Comparison of ENCODE assay signal across 15 cellular contexts in genomic region chr3:64311424-64311920, GRCh38.
A peak's percentile ranks its signal among the peaks of the same experiment; 100 is the strongest.
DNase-seq lines count a peak whose midpoint lies in the region; ATAC-seq, FAIRE-seq and TF ChIP-seq lines count a peak whose summit lies in the region.
"Had no signal": no experiment of that assay in that cellular context is flagged by ENCODE, and none has a peak within 500 bp of the region (broad histone marks: within the 10 kb centered on the region; RNA-seq: fewer than 3 reads in every experiment).

No MANE protein-coding gene starts in this region.

- no peak overlapping the region for H3K4me3 ChIP-seq in A549
- H3K4me3 ChIP-seq in PC-3 (ENCODE audit: low read length), result no peak overlapping the region
- no peak overlapping the region for H3K4me3 ChIP-seq in mesenchymal stem cell (ENCODE audit: insufficient read depth in 1 of 2, low read depth in 1 of 2, low read length in 2 of 2)
- H3K4me3 ChIP-seq: ascending aorta had no signal

- TF ChIP-seq EP300 in A549 (IDR thresholded peaks at IDR 0.05), result no peak

- H3K14ac ChIP-seq in mesenchymal stem cell (ENCODE audit: low read length in 2 of 2), result no peak overlapping the region

- POLR2A ChIA-PET in A549 (lab: Yijun Ruan, JAX) (no interaction called here), PC-3 (lab: Charles Lee; ENCODE audit: unreplicated experiment) (no interaction called here)

- H3K36me3 Mint-ChIP-seq in chondrocyte (ENCODE audit: low read depth), result no peaks in the 10 kb centered on the region

- H3K9me3 ChIP-seq in A549, result no peaks in the 10 kb centered on the region
- H3K9me3 ChIP-seq in PC-3 (ENCODE audit: low read length), result no peaks in the 10 kb centered on the region
- H3K9me3 ChIP-seq in mesenchymal stem cell (ENCODE audit: control insufficient read depth, low read length), result no peaks in the 10 kb centered on the region
- H3K9me3 ChIP-seq: ascending aorta had no signal

- FAIRE-seq in A549 (lab: Jason Lieb, UNC), result no peak

- no peak for DNase-seq in A549 (ENCODE audit: low read depth in 1 of 2, low spot score in 1 of 2)
- peak; percentile 10 for DNase-seq in PC-3
- no peak for DNase-seq in chondrocyte (ENCODE audit: low spot score)
- no peak for DNase-seq in mesenchymal stem cell
- DNase-seq in COR-L47 (lab: John Stamatoyannopoulos, UW), result no peak
- no peak for DNase-seq in NCI-H1092 treated with DMSO at 0.1 percent for 48 hours (lab: John Stamatoyannopoulos, UW)
- DNase-seq: NCI-H1417 treated with DMSO at 0.1 percent for 48 hours, NCI-H510A, SW 1271, WERI-Rb-1 had no signal

- H2BK12ac ChIP-seq in mesenchymal stem cell (ENCODE audit: low read length in 2 of 2), result no peak overlapping the region

- no peaks in the 10 kb centered on the region for H3K9me3 Mint-ChIP-seq in chondrocyte (ENCODE audit: low read depth)

- H2AFZ ChIP-seq in PC-3 (ENCODE audit: low read length), result no peak overlapping the region
- no peak overlapping the region for H2AFZ ChIP-seq in mesenchymal stem cell (ENCODE audit: low read depth, low read length)

- H3K27ac Mint-ChIP-seq in chondrocyte (ENCODE audit: unreplicated experiment), result peak overlapping the region; percentile 82
- H3K27ac Mint-ChIP-seq: progenitor cell of endocrine pancreas had no signal

- TF ChIP-seq CTCF in A549 (IDR thresholded peaks at IDR 0.05) (no peak), PC-3 (conservative IDR thresholded peaks at IDR 0.05; ENCODE audit: low read depth, low read length) (no peak), chondrocyte (IDR thresholded peaks at IDR 0.05) (no peak)

- no peaks in the 10 kb centered on the region for H3K27me3 Mint-ChIP-seq in chondrocyte (ENCODE audit: low read depth)
- H3K27me3 Mint-ChIP-seq: progenitor cell of endocrine pancreas had no signal

- CTCF ChIA-PET in A549 (lab: Yijun Ruan, JAX), result no interaction called here
- CTCF ChIA-PET in PC-3 (lab: Charles Lee), result no interaction called here

- peaks cover 14% of the 10 kb centered on the region for H3K4me1 Mint-ChIP-seq in chondrocyte (ENCODE audit: low read depth)

- H4K20me1 ChIP-seq in PC-3 (ENCODE audit: low read length), result no peaks in the 10 kb centered on the region

- H3K18ac ChIP-seq in mesenchymal stem cell (ENCODE audit: low read depth in 1 of 2, low read length in 2 of 2), result no peak overlapping the region

- H3K27me3 ChIP-seq in PC-3 (ENCODE audit: low read length) (no peaks in the 10 kb centered on the region), mesenchymal stem cell (ENCODE audit: control insufficient read depth in 1 of 2, insufficient read depth in 1 of 2, low read length in 2 of 2) (no peaks in the 10 kb centered on the region)
- H3K27me3 ChIP-seq: ascending aorta had no signal

- TF ChIP-seq POLR2A in A549 (IDR thresholded peaks at IDR 0.05; ENCODE audit: low read length), result no peak

- no peaks in the 10 kb centered on the region for H3F3A ChIP-seq in PC-3 (ENCODE audit: low read length, unreplicated experiment)

- intact Hi-C loops in PC-3 (cut with micrococcal nuclease), result no loop called here

- H2BK15ac ChIP-seq in mesenchymal stem cell (ENCODE audit: low read depth, poor library complexity, severe bottlenecking), result no peak overlapping the region

- H4K8ac ChIP-seq in mesenchymal stem cell (ENCODE audit: low read length), result peak overlapping the region; percentile 37

- no peak for ATAC-seq in A549
- peak; percentile 67 for ATAC-seq in PC-3
- ATAC-seq in GM21529 (IDR thresholded peaks at IDR 0.05; ENCODE audit: unreplicated experiment), result no peak
- ATAC-seq in GM19035 (IDR thresholded peaks at IDR 0.05; ENCODE audit: unreplicated experiment), result no peak

- BruUV-seq in PC-3 (replicated peaks; lab: Mats Ljungman, UMichigan), result no TSS peak

- H2AK5ac ChIP-seq in mesenchymal stem cell (ENCODE audit: low read length, severe bottlenecking), result no peak overlapping the region

- H3K4me3 Mint-ChIP-seq in chondrocyte (ENCODE audit: unreplicated experiment), result no peak overlapping the region

- no peaks in the 10 kb centered on the region for H3K9me2 ChIP-seq in PC-3 (replicated peaks; ENCODE audit: low read length)

- no peak overlapping the region for H3K4ac ChIP-seq in mesenchymal stem cell (ENCODE audit: low read depth in 1 of 2, low read length in 2 of 2)

- H3K27ac ChIP-seq in A549, result peak overlapping the region; percentile 19 to 22; a peak in 1 of 6 replicates
- H3K27ac ChIP-seq in PC-3 (ENCODE audit: low read length), result no peak overlapping the region
- H3K27ac ChIP-seq in mesenchymal stem cell (ENCODE audit: low read length, poor library complexity, severe bottlenecking), result no peak overlapping the region
- H3K27ac ChIP-seq: ascending aorta, KMS-11, WERI-Rb-1 had no signal

- H3K9ac ChIP-seq in PC-3 (ENCODE audit: low read length) (no peak overlapping the region), mesenchymal stem cell (ENCODE audit: low read length) (peak overlapping the region; percentile 39)
- H3K9ac ChIP-seq: KMS-11 had no signal

- TF ChIP-seq RAD21 in A549 (conservative IDR thresholded peaks at IDR 0.05 in 1 of 2, IDR thresholded peaks at IDR 0.05 in 1 of 2), result no peak

- H4K91ac ChIP-seq in mesenchymal stem cell (ENCODE audit: low read length), result no peak overlapping the region

- H3K79me2 ChIP-seq in PC-3 (ENCODE audit: low read length), result no peaks in the 10 kb centered on the region

- H3K36me3 ChIP-seq in PC-3 (ENCODE audit: low read depth, low read length) (no peaks in the 10 kb centered on the region), mesenchymal stem cell (ENCODE audit: control insufficient read depth in 1 of 2, insufficient read depth in 2 of 2, low read depth in 1 of 2, low read length in 2 of 2) (no peaks in the 10 kb centered on the region)
- H3K36me3 ChIP-seq: ascending aorta, WERI-Rb-1 had no signal

- H2BK120ac ChIP-seq in mesenchymal stem cell (ENCODE audit: low read depth, low read length), result no peak overlapping the region

- no peak overlapping the region for H2BK5ac ChIP-seq in mesenchymal stem cell (ENCODE audit: low read depth, low read length, poor library complexity, severe bottlenecking)

- H3K79me1 ChIP-seq in mesenchymal stem cell (replicated peaks; ENCODE audit: low read length, poor library complexity, severe bottlenecking), result no peaks in the 10 kb centered on the region

- no peak overlapping the region for H3K23ac ChIP-seq in mesenchymal stem cell (ENCODE audit: low read length in 2 of 2)

- WGBS in A549 (ENCODE audit: missing lambda C conversion rate), result 51% methylated on average over 4 of the region's 4 CpGs
- WGBS in mesenchymal stem cell, result 84% methylated on average over 3 of the region's 4 CpGs

- H3K4me1 ChIP-seq in A549 (peaks cover 9% of the 10 kb centered on the region; the same call in 2 of the 3 replicates), PC-3 (ENCODE audit: insufficient read depth, low read length) (no peaks in the 10 kb centered on the region; the same call in 1 of the 2 replicates), mesenchymal stem cell (ENCODE audit: control insufficient read depth, insufficient read depth, low read depth, low read length) (no peaks in the 10 kb centered on the region)
- H3K4me1 ChIP-seq: ascending aorta had no signal

- peak overlapping the region; percentile 40 for H3K4me2 ChIP-seq in A549
- H3K4me2 ChIP-seq in PC-3 (ENCODE audit: low read length), result no peak overlapping the region
- no peak overlapping the region for H3K4me2 ChIP-seq in mesenchymal stem cell (ENCODE audit: low read length, poor library complexity, severe bottlenecking)
- H3K4me2 ChIP-seq: KMS-11 had no signal

TF ChIP-seq in A549, 52 proteins besides CTCF, POLR2A, EP300 and RAD21:
- TF ChIP-seq REST (IDR thresholded peaks at IDR 0.05) (no peak), HOXA7 (CRISPR knock-in tag; IDR thresholded peaks at IDR 0.05) (no peak), TFCP2L1 (CRISPR knock-in tag; IDR thresholded peaks at IDR 0.05) (no peak), MAZ (IDR thresholded peaks at IDR 0.05; ENCODE audit: borderline replicate concordance, low read depth, low read length) (no peak), MAFK (IDR thresholded peaks at IDR 0.05; ENCODE audit: partially characterized antibody) (no peak), TP53 (CRISPR knock-in tag; IDR thresholded peaks at IDR 0.05) (no peak), ZFP36 (IDR thresholded peaks at IDR 0.05; ENCODE audit: borderline replicate concordance, partially characterized antibody) (no peak), HDAC2 (IDR thresholded peaks at IDR 0.05) (no peak), RCOR1 (IDR thresholded peaks at IDR 0.05; ENCODE audit: low read depth, low read length) (no peak)

Comparison
In these comparisons a context has a peak if more than half of its experiments do, and no peak if none do; other contexts are left out.
1. H3K27ac ChIP-seq: peak in A549 (2 of 2); none in PC-3 (single experiment) and mesenchymal stem cell (single experiment).